Comparison of ENCODE assay signal across 19 cellular contexts in genomic region chr6:15800821-15801617, GRCh38.
"Had no signal": no experiment of that assay in that cellular context is flagged by ENCODE, and none has a peak within 500 bp of the region (broad histone marks: within the 10 kb centered on the region; RNA-seq: fewer than 3 reads in every experiment).

No MANE protein-coding gene starts in this region.

- DNase-seq: activated CD4-positive, alpha-beta T cell treated with anti-CD3 and anti-CD28 coated beads for 1 hour; activated CD4-positive, alpha-beta T cell treated with anti-CD3 and anti-CD28 coated beads, Interleukin-2, amount 50 U/mL, for 4 hours; activated naive CD4-positive, alpha-beta T cell; activated naive CD8-positive, alpha-beta T cell treated with anti-CD3 and anti-CD28 coated beads, Interleukin-2, amount 10 ng/mL, durations not matched to agents 7 days and 5 days; activated T-cell treated with anti-CD3 and anti-CD28 coated beads for 4 hours; cerebellar nuclear complex; effector memory CD4-positive, alpha-beta T cell; mesendoderm; occipital lobe; right cardiac atrium; stimulated activated CD4-positive, alpha-beta T cell treated with anti-CD3 and anti-CD28 coated beads, Interleukin-4, amount 100 ng/mL, for 4 hours; stimulated activated CD8-positive, alpha-beta memory T cell treated with anti-CD3 and anti-CD28 coated beads, Interleukin-4, amount 100 ng/mL, for 48 hours; stimulated activated naive CD4-positive, alpha-beta T cell treated with Interleukin-2 at 50 U/mL for 16 hours; substantia nigra; T-helper 1 cell; transverse colon had no signal

- H3K36me3 ChIP-seq: gastroesophageal sphincter, transverse colon had no signal

- H3K27me3 ChIP-seq: gastroesophageal sphincter, transverse colon had no signal

- H3K9me3 ChIP-seq: transverse colon had no signal

- H3K4me3 ChIP-seq: gastroesophageal sphincter, smooth muscle cell, transverse colon had no signal

- H3K27ac ChIP-seq: gastroesophageal sphincter, transverse colon, VCaP had no signal

- H3K4me1 ChIP-seq: gastroesophageal sphincter, transverse colon had no signal

- H3K4me2 ChIP-seq: smooth muscle cell had no signal
